ENCODE assay signal across 1 cellular context in genomic region chr2:20051518-20052228, GRCh38.
TF ChIP-seq lines count a peak whose summit lies in the region.

LAPTM4A (minus strand) TSS chr2:20051628; CDS start chr2:20051520, 108 bp downstream.

TF ChIP-seq in GM12878, 131 proteins besides CTCF, POLR2A, EP300 and RAD21 (continued from another document and continues in another):
- peak; percentile 72 for TF ChIP-seq CEBPZ (IDR thresholded peaks at IDR 0.05; ENCODE audit: low read depth, low read length)
- peak; percentile 84 for TF ChIP-seq POLR2AphosphoS5 (IDR thresholded peaks at IDR 0.05; ENCODE audit: low read length)
- 0 out of 2 replicates have a peak, but pooled peaks have one; percentile 12 for TF ChIP-seq ZBTB40 (IDR thresholded peaks at IDR 0.05; ENCODE audit: borderline replicate concordance)
- TF ChIP-seq NKRF (conservative IDR thresholded peaks at IDR 0.05), result peak; percentile 29; the same call in 1 of the 2 replicates
- no peak for TF ChIP-seq HDAC6 (IDR thresholded peaks at IDR 0.05; ENCODE audit: unreplicated experiment)
- TF ChIP-seq NFIC (IDR thresholded peaks at IDR 0.05; ENCODE audit: low read depth, low read length), result no peak
- no peak for TF ChIP-seq ZBTB4 (CRISPR knock-in tag; IDR thresholded peaks at IDR 0.05)
- no peak for TF ChIP-seq ZZZ3 (IDR thresholded peaks at IDR 0.05; ENCODE audit: control insufficient read depth, insufficient read length, low read depth)
- TF ChIP-seq SREBF2 (IDR thresholded peaks at IDR 0.05; ENCODE audit: low read length), result no peak
- TF ChIP-seq CBFB (IDR thresholded peaks at IDR 0.05; ENCODE audit: low read depth), result peak; percentile 74
- no peak for TF ChIP-seq ELK1 (IDR thresholded peaks at IDR 0.05; ENCODE audit: low read depth, low read length)
- peak; percentile 63; the same call in 1 of the 2 replicates for TF ChIP-seq TAF1 (IDR thresholded peaks at IDR 0.05; ENCODE audit: borderline replicate concordance, low read depth, low read length)
- peak; percentile 37; the same call in 1 of the 2 replicates for TF ChIP-seq RUNX3 (IDR thresholded peaks at IDR 0.05; ENCODE audit: low read length)
- TF ChIP-seq IKZF2 (IDR thresholded peaks at IDR 0.05), result peak; percentile 76 to 84; a peak in 3 of 4 replicates
- no peak for TF ChIP-seq ETV6 (conservative IDR thresholded peaks at IDR 0.05 in 1 of 2, IDR thresholded peaks at IDR 0.05 in 1 of 2; ENCODE audit: borderline replicate concordance in 1 of 2, low read depth in 1 of 2)
- TF ChIP-seq ZNF384 (IDR thresholded peaks at IDR 0.05; ENCODE audit: borderline replicate concordance, low read depth, low read length), result no peak
- peak; percentile 91 for TF ChIP-seq RB1 (IDR thresholded peaks at IDR 0.05; ENCODE audit: borderline replicate concordance)
- peak; percentile 92 for TF ChIP-seq ZNF207 (IDR thresholded peaks at IDR 0.05; ENCODE audit: borderline replicate concordance)
- TF ChIP-seq MYC (IDR thresholded peaks at IDR 0.05; ENCODE audit: insufficient read depth, insufficient read length, insufficient replicate concordance, low read length, severe bottlenecking), result peak; percentile 45
- TF ChIP-seq PRDM15 (CRISPR knock-in tag; IDR thresholded peaks at IDR 0.05), result no peak
- no peak for TF ChIP-seq STAT3 (IDR thresholded peaks at IDR 0.05; ENCODE audit: low read depth, low read length)
- peak; percentile 32; the same call in 1 of the 2 replicates for TF ChIP-seq SMAD5 (IDR thresholded peaks at IDR 0.05; ENCODE audit: low read depth)
- no peak for TF ChIP-seq SUZ12 (IDR thresholded peaks at IDR 0.05; ENCODE audit: unreplicated experiment)
- peak; percentile 90 for TF ChIP-seq DPF2 (IDR thresholded peaks at IDR 0.05)
- no peak for TF ChIP-seq CBX3 (IDR thresholded peaks at IDR 0.05; ENCODE audit: borderline replicate concordance, low read depth)
- TF ChIP-seq BACH1 (IDR thresholded peaks at IDR 0.05; ENCODE audit: borderline replicate concordance), result peak; percentile 49; the same call in 1 of the 2 replicates
- peak; percentile 86 for TF ChIP-seq NFYA (IDR thresholded peaks at IDR 0.05; ENCODE audit: borderline replicate concordance, low read depth, low read length)
- no peak for TF ChIP-seq KAT2A (conservative IDR thresholded peaks at IDR 0.05; ENCODE audit: control insufficient read depth, low read depth, low read length)
- no peak for TF ChIP-seq ATF2 (IDR thresholded peaks at IDR 0.05; ENCODE audit: low read length)
- peak; percentile 95 to 97 for TF ChIP-seq BHLHE40 (IDR thresholded peaks at IDR 0.05; ENCODE audit: borderline replicate concordance in 1 of 2, low read depth in 2 of 2, low read length in 1 of 2)
- TF ChIP-seq E4F1 (IDR thresholded peaks at IDR 0.05; ENCODE audit: borderline replicate concordance, partially characterized antibody), result peak; percentile 57
- no peak for TF ChIP-seq PAX8 (IDR thresholded peaks at IDR 0.05)
- TF ChIP-seq EGR1 (IDR thresholded peaks at IDR 0.05; ENCODE audit: borderline replicate concordance in 1 of 2, low read depth in 2 of 2, low read length in 2 of 2), result peak in 1 of 2 experiments; percentile 84; a peak in 2 of 3 replicates
- TF ChIP-seq LARP7 (IDR thresholded peaks at IDR 0.05), result 0 out of 2 replicates have a peak, but pooled peaks have one; percentile 44
- no peak for TF ChIP-seq CHD4 (IDR thresholded peaks at IDR 0.05)
- no peak for TF ChIP-seq EZH2 (IDR thresholded peaks at IDR 0.05; ENCODE audit: borderline replicate concordance, control insufficient read depth, low read depth, low read length)
